ENCODE assay signal across 2 cellular contexts in the genomic region with DNA sequence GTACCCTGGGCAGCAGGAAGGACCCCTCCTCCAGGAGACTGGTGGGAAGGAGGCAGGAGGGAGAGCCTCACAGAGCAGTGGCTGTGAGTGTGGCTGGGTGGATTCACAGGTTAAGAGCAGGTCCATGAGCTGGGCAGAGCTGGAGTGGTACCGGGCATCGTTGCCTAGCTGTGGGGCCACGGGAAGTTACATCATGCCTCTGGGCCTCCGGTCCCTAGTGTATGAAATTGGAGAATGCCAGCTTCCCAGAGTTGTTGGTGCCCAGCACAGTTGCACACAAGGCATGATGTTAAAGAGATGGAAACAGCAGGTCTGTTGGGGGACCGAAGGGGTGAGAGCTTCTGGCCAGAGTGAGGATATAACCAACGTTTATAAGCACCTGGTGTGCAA.
TF ChIP-seq lines count a peak whose summit lies in the region.

No MANE protein-coding gene starts in this region.

TF ChIP-seq in H1, 55 proteins besides CTCF, POLR2A, EP300 and RAD21:
- no peak for TF ChIP-seq CREB1 (IDR thresholded peaks at IDR 0.05)

TF ChIP-seq in HepG2, 621 proteins besides CTCF, POLR2A, EP300 and RAD21:
- TF ChIP-seq ZNF34 (CRISPR knock-in tag; IDR thresholded peaks at IDR 0.05; ENCODE audit: borderline replicate concordance) (no peak), ZNF274 (CRISPR knock-in tag; IDR thresholded peaks at IDR 0.05) (no peak), FOSL1 (CRISPR knock-in tag; IDR thresholded peaks at IDR 0.05; ENCODE audit: borderline replicate concordance) (no peak), GTF2F1 (IDR thresholded peaks at IDR 0.05; ENCODE audit: low read length) (no peak), ARNT2 (CRISPR knock-in tag; IDR thresholded peaks at IDR 0.05; ENCODE audit: low read depth) (no peak), ZFYVE20 (CRISPR knock-in tag; IDR thresholded peaks at IDR 0.05; ENCODE audit: borderline replicate concordance, low read depth) (no peak), RARG (CRISPR knock-in tag; IDR thresholded peaks at IDR 0.05; ENCODE audit: low read depth) (no peak), ZSCAN25 (CRISPR knock-in tag; IDR thresholded peaks at IDR 0.05) (no peak), ZBTB8A (CRISPR knock-in tag; IDR thresholded peaks at IDR 0.05; ENCODE audit: borderline replicate concordance, low read depth) (no peak), ZNF17 (CRISPR knock-in tag; IDR thresholded peaks at IDR 0.05) (no peak), KDM2A (CRISPR knock-in tag; IDR thresholded peaks at IDR 0.05; ENCODE audit: borderline replicate concordance, low read depth) (no peak)
- TF ChIP-seq, protein P1, sequence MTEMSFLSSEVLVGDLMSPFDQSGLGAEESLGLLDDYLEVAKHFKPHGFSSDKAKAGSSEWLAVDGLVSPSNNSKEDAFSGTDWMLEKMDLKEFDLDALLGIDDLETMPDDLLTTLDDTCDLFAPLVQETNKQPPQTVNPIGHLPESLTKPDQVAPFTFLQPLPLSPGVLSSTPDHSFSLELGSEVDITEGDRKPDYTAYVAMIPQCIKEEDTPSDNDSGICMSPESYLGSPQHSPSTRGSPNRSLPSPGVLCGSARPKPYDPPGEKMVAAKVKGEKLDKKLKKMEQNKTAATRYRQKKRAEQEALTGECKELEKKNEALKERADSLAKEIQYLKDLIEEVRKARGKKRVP (CRISPR knock-in tag; IDR thresholded peaks at IDR 0.05) = no peak
TF ChIP-seq in HepG2: peak in this region for 0.
